Comparison of ENCODE assay signal across 9 cellular contexts in genomic region chr9:114988962-114989599, GRCh38. TPM values are rescaled to one million over a fixed set of nuclear protein-coding genes. Genes with fewer than 3 reads are reported as not detected.
DNase-seq lines count a peak whose midpoint lies in the region; ATAC-seq and TF ChIP-seq lines count a peak whose summit lies in the region.
"Had no signal": no experiment of that assay in that cellular context is flagged by ENCODE, and none has a peak within 500 bp of the region (broad histone marks: within the 10 kb centered on the region; RNA-seq: fewer than 3 reads in every experiment).

No MANE protein-coding gene starts in this region.

- in situ Hi-C loops in IMR-90 (cut with MboI; ENCODE audit: low sequenced_read_pairs): no loop called here

- no peaks in the 10 kb centered on the region for H3K36me3 ChIP-seq in IMR-90 (ENCODE audit: control insufficient read depth, insufficient read depth, low read length)

- no peaks in the 10 kb centered on the region for H4K20me1 ChIP-seq in IMR-90 (ENCODE audit: insufficient read depth, low read length)

- peak overlapping the region; percentile 70 for H3K4me3 Mint-ChIP-seq in activated naive CD8-positive, alpha-beta T cell treated with anti-CD3 and anti-CD28 coated beads, Interleukin-2, amount 10 ng/mL, durations not matched to agents 7 days and 5 days
- H3K4me3 Mint-ChIP-seq: IgD-negative memory B cell had no signal

- H3K4me2 ChIP-seq in IMR-90 (ENCODE audit: low read depth, low read length): no peak overlapping the region

- peaks cover 56% of the 10 kb centered on the region for H3K27me3 ChIP-seq in IMR-90 (ENCODE audit: control insufficient read depth, insufficient read depth, low read length)

- no peak overlapping the region for H3K9ac ChIP-seq in IMR-90 (ENCODE audit: low read depth, low read length)

- peak overlapping the region; percentile 85 for H3K27ac Mint-ChIP-seq in activated naive CD8-positive, alpha-beta T cell treated with anti-CD3 and anti-CD28 coated beads, Interleukin-2, amount 10 ng/mL, durations not matched to agents 7 days and 5 days
- H3K27ac Mint-ChIP-seq: IgD-negative memory B cell had no signal

- H4K8ac ChIP-seq in IMR-90 (ENCODE audit: low read depth in 2 of 2, low read length in 2 of 2): no peak overlapping the region

- H3K4me3 ChIP-seq in IMR-90 (ENCODE audit: insufficient read depth, low read depth, low read length): no peak overlapping the region

- WGBS in IMR-90 (ENCODE audit: extremely low coverage in 2 of 2, insufficient read length in 1 of 2), 2 experiments: 78% methylated on average over 6 of the region's 8 CpGs; no CpG with 5 or more reads in 1 of the 2 experiments

- no peak overlapping the region for H4K91ac ChIP-seq in IMR-90 (ENCODE audit: insufficient read depth, low read depth, low read length)

- CTCF ChIA-PET in IMR-90 (lab: Yijun Ruan, JAX): interaction anchor here (0.9 kb wide), 1 partner anchor 25 kb away, joined by 3 read pairs; no protein-coding TSS in a partner anchor

- no peak overlapping the region for H2BK120ac ChIP-seq in IMR-90 (ENCODE audit: low read depth, low read length)

- no peaks in the 10 kb centered on the region for H3K4me1 ChIP-seq in IMR-90 (ENCODE audit: control insufficient read depth, insufficient read depth, low read length)

- dilution Hi-C loops in IMR-90 (cut with HindIII; ENCODE audit: low sequenced_read_pairs, unreplicated experiment): no loop called here

- H3K4ac ChIP-seq in IMR-90 (ENCODE audit: low read depth, low read length): no peak overlapping the region

- H3K56ac ChIP-seq in IMR-90 (ENCODE audit: extremely low read depth, insufficient read depth, low read length): no peak overlapping the region

- POLR2A ChIA-PET in IMR-90 (lab: Charles Lee; ENCODE audit: unreplicated experiment): no interaction called here
- POLR2A ChIA-PET in activated naive CD8-positive, alpha-beta T cell treated with anti-CD3 and anti-CD28 coated beads, Interleukin-2, amount 10 ng/mL, durations not matched to agents 7 days and 5 days (lab: Charles Lee): interaction anchor here (0.6 to 2.0 kb wide), 8 partner anchors 13 to 99 kb away, joined by 3 to 27 read pairs (median 4); partner anchors contain the start of gene TNFSF8

- H3K18ac ChIP-seq in IMR-90 (ENCODE audit: low read depth, low read length): no peak overlapping the region

- no peak overlapping the region for H3K23ac ChIP-seq in IMR-90 (ENCODE audit: low read depth, low read length)

- 0 out of 2 replicates have a peak, but pooled peaks cover 6% of the 10 kb centered on the region for H3K9me1 ChIP-seq in IMR-90 (ENCODE audit: insufficient read depth, low read length)

- H3K79me1 ChIP-seq in IMR-90 (ENCODE audit: low read depth in 1 of 2, low read length in 2 of 2): no peaks in the 10 kb centered on the region

- intact Hi-C loops in IMR-90 (cut with micrococcal nuclease) (no loop called here), left ventricle myocardium superior (cut with micrococcal nuclease) (no loop called here)

- no peak overlapping the region for H2BK5ac ChIP-seq in IMR-90 (ENCODE audit: low read depth, low read length, poor library complexity, severe bottlenecking)

- no peak overlapping the region for H3K14ac ChIP-seq in IMR-90 (replicated peaks; ENCODE audit: low read depth, low read length)

- BruUV-seq in IMR-90 (replicated peaks; lab: Mats Ljungman, UMichigan): no TSS peak

- no peaks in the 10 kb centered on the region for H3K27me3 Mint-ChIP-seq in activated naive CD8-positive, alpha-beta T cell treated with anti-CD3 and anti-CD28 coated beads, Interleukin-2, amount 10 ng/mL, durations not matched to agents 7 days and 5 days

- H2AK5ac ChIP-seq in IMR-90 (ENCODE audit: low read depth, low read length): no peak overlapping the region

- H3K9me3 ChIP-seq in IMR-90 (ENCODE audit: control insufficient read depth, insufficient read depth, low read length): no peaks in the 10 kb centered on the region; the same call in 1 of the 2 replicates

- no peak overlapping the region for H2BK20ac ChIP-seq in IMR-90 (ENCODE audit: low read depth, low read length)

- H2AK9ac ChIP-seq in IMR-90 (replicated peaks; ENCODE audit: low read depth, low read length, poor library complexity): no peak overlapping the region

- peaks cover 5% of the 10 kb centered on the region for H3K36me3 Mint-ChIP-seq in activated naive CD8-positive, alpha-beta T cell treated with anti-CD3 and anti-CD28 coated beads, Interleukin-2, amount 10 ng/mL, durations not matched to agents 7 days and 5 days
- H3K36me3 Mint-ChIP-seq: IgD-negative memory B cell had no signal

- no peak overlapping the region for H4K5ac ChIP-seq in IMR-90 (ENCODE audit: low read depth, low read length)

- TF ChIP-seq RAD21 in IMR-90 (IDR thresholded peaks at IDR 0.05; ENCODE audit: low read length): no peak

- peak; percentile 30 for DNase-seq in AG20443 (ENCODE audit: low spot score)
- no peak for DNase-seq in IMR-90
- DNase-seq in activated naive CD8-positive, alpha-beta T cell treated with anti-CD3 and anti-CD28 coated beads, Interleukin-2, amount 10 ng/mL, durations not matched to agents 7 days and 5 days: no peak
- no peak for DNase-seq in superior temporal gyrus (ENCODE audit: extremely low spot score)
- no peak for DNase-seq in left ventricle myocardium superior
- DNase-seq in NCI-H1436 treated with DMSO at 0.1 percent for 48 hours (lab: John Stamatoyannopoulos, UW): no peak

- peaks cover 39% of the 10 kb centered on the region for H3K4me1 Mint-ChIP-seq in activated naive CD8-positive, alpha-beta T cell treated with anti-CD3 and anti-CD28 coated beads, Interleukin-2, amount 10 ng/mL, durations not matched to agents 7 days and 5 days

- H2AFZ ChIP-seq in IMR-90 (replicated peaks; ENCODE audit: low read length, poor library complexity): no peak overlapping the region

- no peaks in the 10 kb centered on the region for H3K9me3 Mint-ChIP-seq in activated naive CD8-positive, alpha-beta T cell treated with anti-CD3 and anti-CD28 coated beads, Interleukin-2, amount 10 ng/mL, durations not matched to agents 7 days and 5 days

- no peak for TF ChIP-seq POLR2A in IMR-90 (IDR thresholded peaks at IDR 0.05; ENCODE audit: low read depth, low read length)

- peak; percentile 66 for ATAC-seq in GM19372 (IDR thresholded peaks at IDR 0.05; ENCODE audit: low read depth, unreplicated experiment)
- no peak for ATAC-seq in IMR-90 (ENCODE audit: low read depth)
- peak; percentile 46 for ATAC-seq in activated naive CD8-positive, alpha-beta T cell treated with anti-CD3 and anti-CD28 coated beads, Interleukin-2, amount 10 ng/mL, durations not matched to agents 7 days and 5 days (ENCODE audit: low read depth)
- no peak for ATAC-seq in HG03457 (IDR thresholded peaks at IDR 0.05; ENCODE audit: unreplicated experiment)
- ATAC-seq in left ventricle myocardium superior: no peak

- TF ChIP-seq CTCF in IMR-90 (conservative IDR thresholded peaks at IDR 0.05; ENCODE audit: low read depth, low read length): no peak

- H3K27ac ChIP-seq in IMR-90 (ENCODE audit: insufficient read depth, low read length): no peak overlapping the region

- H2BK15ac ChIP-seq in IMR-90 (ENCODE audit: low read depth, low read length): no peak overlapping the region

TF ChIP-seq in IMR-90, 13 proteins besides CTCF, POLR2A, EP300 and RAD21:
- TF ChIP-seq CHD1 (IDR thresholded peaks at IDR 0.05; ENCODE audit: low read depth, low read length): no peak
- TF ChIP-seq CEBPB (IDR thresholded peaks at IDR 0.05; ENCODE audit: low read depth, low read length): 0 out of 2 replicates have a peak, but pooled peaks have one; percentile 23
- TF ChIP-seq BHLHE40 (IDR thresholded peaks at IDR 0.05; ENCODE audit: low read depth, low read length): no peak

RNA-seq across cellular contexts. Expression of gene TNFSF8, which starts 58.7 kb away (rescaled TPM):
- total RNA-seq in IMR-90 (2012; rRNA removed): not detected in 2 replicates
- polyA plus RNA-seq in IMR-90 (2012; rRNA removed): not detected in 2 replicates
- polyA plus RNA-seq in IMR-90 (2012; cell fraction: cytosol; rRNA removed): not detected in 2 replicates
- polyA plus RNA-seq in IMR-90 (2012; cell fraction: nucleus; rRNA removed; ENCODE audit: low replicate concordance): not detected in 2 replicates
- 10 to 100 TPM; 54.2 to 56.4 TPM for total RNA-seq in activated naive CD8-positive, alpha-beta T cell treated with anti-CD3 and anti-CD28 coated beads, Interleukin-2, amount 10 ng/mL, durations not matched to agents 7 days and 5 days
- 0.77 TPM for total RNA-seq in left ventricle myocardium superior

Comparison
In these comparisons a context has a peak if more than half of its experiments do, and no peak if none do; other contexts are left out.
1. ATAC-seq: peak in GM19372 (single experiment) and activated naive CD8-positive, alpha-beta T cell treated with anti-CD3 and anti-CD28 coated beads, Interleukin-2, amount 10 ng/mL, durations not matched to agents 7 days and 5 days (single experiment); none in IMR-90 (single experiment), HG03457 (single experiment) and left ventricle myocardium superior (single experiment).
2. RNA of gene TNFSF8, which starts 58.7 kb away (total RNA-seq): 54.2 to 56.4 TPM in activated naive CD8-positive, alpha-beta T cell treated with anti-CD3 and anti-CD28 coated beads, Interleukin-2, amount 10 ng/mL, durations not matched to agents 7 days and 5 days; 0.77 TPM in left ventricle myocardium superior (single experiment) and not detected in IMR-90; every median in the first group is over 10 times any median in the second.